In the genomic region with DNA sequence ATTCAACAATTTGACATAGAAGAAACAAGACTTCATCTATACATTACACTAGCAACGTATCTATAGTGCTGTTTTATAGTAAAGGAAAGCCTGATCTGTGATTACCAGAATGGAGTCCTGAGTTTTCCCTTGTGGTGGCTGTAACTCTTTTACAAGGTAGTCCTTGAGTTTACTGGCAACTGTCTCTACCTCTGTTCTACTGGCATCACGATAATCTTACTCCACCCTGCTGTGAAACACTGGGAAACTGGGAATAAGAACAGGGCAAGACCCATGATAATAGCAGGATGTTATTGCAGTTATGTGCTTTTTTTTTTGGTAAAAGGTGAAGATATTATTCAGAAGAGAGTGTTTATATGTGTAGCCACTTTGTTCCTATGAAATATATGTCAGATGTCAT, we compare ENCODE assay signal across 34 cellular contexts. TPM values are rescaled to one million over a fixed set of nuclear protein-coding genes. Genes with fewer than 3 reads are reported as not detected.
"Had no signal": no experiment of that assay in that cellular context is flagged by ENCODE, and none has a peak within 500 bp of the region (broad histone marks: within the 10 kb centered on the region; RNA-seq: fewer than 3 reads in every experiment).

No MANE protein-coding gene starts in this region.

- DNase-seq: activated CD4-positive, alpha-beta T cell treated with anti-CD3 and anti-CD28 coated beads for 36 hours; activated CD4-positive, alpha-beta T cell treated with anti-CD3 and anti-CD28 coated beads, Interleukin-2, amount 10 ng/mL, durations not matched to agents 7 days and 5 days; activated CD4-positive, alpha-beta T cell treated with anti-CD3 and anti-CD28 coated beads, Interleukin-2, amount 50 U/mL, for 48 hours; activated CD8-positive, alpha-beta T cell treated with anti-CD3 and anti-CD28 coated beads, Interleukin-2, amount 10 ng/mL, durations not matched to agents 7 days and 5 days; activated gamma-delta T cell; activated naive CD4-positive, alpha-beta T cell treated with anti-CD3 and anti-CD28 coated beads for 36 hours; activated T-cell treated with anti-CD3 and anti-CD28 coated beads, Interleukin-2, amount 50 U/mL, for 24 hours; adrenal gland; body of pancreas; MM.1S; MV-4-11; NCI-H1092; NCI-H1436 treated with DMSO at 0.1 percent for 48 hours; NCI-H1694 treated with DMSO at 0.1 percent for 48 hours; NCI-H2029; NCI-H2171 treated with DMSO at 0.1 percent for 48 hours; NCI-H2227 treated with DMSO at 0.1 percent for 48 hours; NCI-H446; NCI-H524; SHP77 treated with DMSO at 0.1 percent for 48 hours; SK-N-SH had no signal

- ATAC-seq: activated CD4-positive, alpha-beta T cell treated with anti-CD3 and anti-CD28 coated beads for 36 hours; activated CD4-positive, CD25-positive, alpha-beta regulatory T cell treated with anti-CD3 and anti-CD28 coated beads, Interleukin-2, amount 50 U/mL, for 24 hours; activated CD8-positive, alpha-beta T cell treated with anti-CD3 and anti-CD28 coated beads, Interleukin-2, amount 10 ng/mL, durations not matched to agents 7 days and 5 days; activated naive CD4-positive, alpha-beta T cell treated with anti-CD3 and anti-CD28 coated beads, Interleukin-2, amount 50 U/mL, for 72 hours; body of pancreas; Panc1; WTC11 had no signal

- H3K36me3 ChIP-seq: adrenal gland, breast epithelium, SJSA1 had no signal

- H3K9me3 ChIP-seq: body of pancreas, SJSA1 had no signal

- H3K4me3 ChIP-seq: adrenal gland, body of pancreas, breast epithelium, SJSA1 had no signal

- H3K4me1 ChIP-seq: adrenal gland, breast epithelium, SJSA1 had no signal

- H3K4me3 Mint-ChIP-seq: activated CD4-positive, alpha-beta T cell treated with anti-CD3 and anti-CD28 coated beads for 36 hours; activated CD4-positive, alpha-beta T cell treated with anti-CD3 and anti-CD28 coated beads, Interleukin-2, amount 10 ng/mL, durations not matched to agents 7 days and 5 days; activated CD8-positive, alpha-beta T cell treated with anti-CD3 and anti-CD28 coated beads, Interleukin-2, amount 10 ng/mL, durations not matched to agents 7 days and 5 days; activated naive CD4-positive, alpha-beta T cell treated with anti-CD3 and anti-CD28 coated beads for 36 hours; activated T-cell treated with anti-CD3 and anti-CD28 coated beads, Interleukin-2, amount 50 U/mL, for 24 hours; T-helper 1 cell treated with Interleukin-12 subunit alpha and Interleukin-12 subunit beta and Interleukin-4 antibody, amounts not matched to agents 30 μg/mL and 1 μg/mL, for 36 hours; T-helper 2 cell treated with Interferon-gamma antibody and Interleukin-4, amounts not matched to agents 5 μg/mL and 100 μg/mL, for 36 hours; WTC11 had no signal

- H3K4me1 Mint-ChIP-seq: WTC11 had no signal

- H3K27ac Mint-ChIP-seq: activated CD4-positive, alpha-beta T cell treated with anti-CD3 and anti-CD28 coated beads for 36 hours; activated CD4-positive, alpha-beta T cell treated with anti-CD3 and anti-CD28 coated beads, Interleukin-2, amount 10 ng/mL, durations not matched to agents 7 days and 5 days; activated CD8-positive, alpha-beta T cell treated with anti-CD3 and anti-CD28 coated beads, Interleukin-2, amount 10 ng/mL, durations not matched to agents 7 days and 5 days; activated naive CD4-positive, alpha-beta T cell treated with anti-CD3 and anti-CD28 coated beads for 36 hours; activated naive CD4-positive, alpha-beta T cell treated with anti-CD3 and anti-CD28 coated beads, Interleukin-2, amount 50 U/mL, for 72 hours; activated T-cell treated with anti-CD3 and anti-CD28 coated beads, Interleukin-2, amount 50 U/mL, for 24 hours; activated T-helper 2 cell treated with anti-CD3 and anti-CD28 coated beads, Interferon-gamma antibody, Interleukin-2, Interleukin-4, amounts not matched to agents 10 μg/mL and 5 μg/mL and 100 μg/mL, durations not matched to agents 14 hours and 24 hours and 36 hours; T-helper 1 cell treated with Interleukin-12 subunit alpha and Interleukin-12 subunit beta and Interleukin-4 antibody, amounts not matched to agents 30 μg/mL and 1 μg/mL, for 36 hours; T-helper 2 cell treated with Interferon-gamma antibody and Interleukin-4, amounts not matched to agents 5 μg/mL and 100 μg/mL, for 36 hours; WTC11 had no signal

- H3K27me3 Mint-ChIP-seq: activated T-cell treated with anti-CD3 and anti-CD28 coated beads, Interleukin-2, amount 50 U/mL, for 24 hours had no signal

RNA-seq across cellular contexts. Expression of a gene that starts 12.4 kb away (rescaled TPM):
- total RNA-seq: adrenal gland, astrocyte, cardiac septum, LHCN-M2, RPMI7951, SJSA1 had no signal
